In genomic region chr19:8615813-8616596, GRCh38 we compare ENCODE assay signal across 8 cellular contexts. TPM values are rescaled to one million over a fixed set of nuclear protein-coding genes. Genes with fewer than 3 reads are reported as not detected.
DNase-seq lines count a peak whose midpoint lies in the region; ATAC-seq and TF ChIP-seq lines count a peak whose summit lies in the region.

No MANE protein-coding gene starts in this region.

- H3K9me3 Mint-ChIP-seq in activated naive CD8-positive, alpha-beta T cell treated with anti-CD3 and anti-CD28 coated beads, Interleukin-2, amount 50 U/mL, for 24 hours = no peaks in the 10 kb centered on the region

- H3K79me2 ChIP-seq in HCT116 (ENCODE audit: insufficient read depth, low read length) = no peaks in the 10 kb centered on the region

- no peak overlapping the region for H3K4me3 Mint-ChIP-seq in activated naive CD8-positive, alpha-beta T cell treated with anti-CD3 and anti-CD28 coated beads, Interleukin-2, amount 50 U/mL, for 24 hours

- DNase-seq in AG20443 (ENCODE audit: low spot score) (peak; percentile 77), HCT116 (ENCODE audit: low read depth, low spot score) (peak; percentile 60), SKM-1 (lab: John Stamatoyannopoulos, UW; ENCODE audit: unreplicated experiment) (peak; percentile 68), right atrium auricular region (ENCODE audit: low spot score) (peak; percentile 79), T1000 (lab: John Stamatoyannopoulos, UW) (no peak)
- DNase-seq in activated naive CD8-positive, alpha-beta T cell treated with anti-CD3 and anti-CD28 coated beads, Interleukin-2, amount 50 U/mL, for 24 hours = peak; percentile 66
- peak; percentile 37 to 53 for DNase-seq in stimulated activated CD4-positive, alpha-beta T cell treated with anti-CD3 and anti-CD28 coated beads, Interleukin-15, amount 100 ng/mL, for 48 hours (ENCODE audit: low read depth in 2 of 2)

- intact Hi-C loops in HCT116 (cut with micrococcal nuclease) = no loop called here

- TF ChIP-seq RAD21 in HCT116 (IDR thresholded peaks at IDR 0.05; ENCODE audit: low read depth) = peak; percentile 75

- peak; percentile 86 to 99 (median 97) for TF ChIP-seq CTCF in HCT116 (IDR thresholded peaks at IDR 0.05 in 2 of 3, conservative IDR thresholded peaks at IDR 0.05 in 1 of 3; ENCODE audit: borderline replicate concordance in 1 of 3, insufficient read depth in 1 of 3, low read depth in 2 of 3, low read length in 2 of 3)
- peak; percentile 70 to 84 for TF ChIP-seq CTCF in right atrium auricular region (IDR thresholded peaks at IDR 0.05)

- no peaks in the 10 kb centered on the region for H4K20me1 ChIP-seq in HCT116 (ENCODE audit: insufficient read depth)

- no peak overlapping the region for H3K27ac Mint-ChIP-seq in activated naive CD8-positive, alpha-beta T cell treated with anti-CD3 and anti-CD28 coated beads, Interleukin-2, amount 50 U/mL, for 24 hours

- RAD21 ChIA-PET in HCT116 (lab: Charles Lee; ENCODE audit: low non-redundant PET in 1 of 2, low total read pairs in 2 of 2, uncharacterized antibody in 2 of 2, unreplicated experiment in 2 of 2) = interaction anchor here in 1 of 2 experiments (0.7 to 1.3 kb wide), 2 partner anchors 26 to 36 kb away, joined by 3 read pairs; no protein-coding TSS in a partner anchor

- no peaks in the 10 kb centered on the region for H3K36me3 Mint-ChIP-seq in activated naive CD8-positive, alpha-beta T cell treated with anti-CD3 and anti-CD28 coated beads, Interleukin-2, amount 50 U/mL, for 24 hours (ENCODE audit: low read depth)

- no peak for TF ChIP-seq POLR2A in HCT116 (IDR thresholded peaks at IDR 0.05; ENCODE audit: borderline replicate concordance, extremely low read depth, insufficient read depth, insufficient read length)

- POLR2A ChIA-PET in HCT116 (lab: Charles Lee) = interaction anchor here (0.6 to 0.7 kb wide), 2 partner anchors 312 to 439 kb away, joined by 3 read pairs; no protein-coding TSS in a partner anchor

- peak overlapping the region; percentile 23 to 37 for H3K4me3 ChIP-seq in HCT116 (replicated peaks in 1 of 2; ENCODE audit: low read depth in 1 of 2, low read length in 2 of 2)
- H3K4me3 ChIP-seq in right atrium auricular region = no peak overlapping the region

- no peak overlapping the region for H3K27ac ChIP-seq in HCT116 (ENCODE audit: low read depth, low read length)
- no peak overlapping the region for H3K27ac ChIP-seq in right atrium auricular region

- CTCF ChIA-PET in HCT116 (lab: Charles Lee) = interaction anchor here (0.7 to 3.6 kb wide), 7 partner anchors 26 to 986 kb away, joined by 3 to 28 read pairs (median 5); no protein-coding TSS in a partner anchor

- no peaks in the 10 kb centered on the region for H3K27me3 Mint-ChIP-seq in activated naive CD8-positive, alpha-beta T cell treated with anti-CD3 and anti-CD28 coated beads, Interleukin-2, amount 50 U/mL, for 24 hours

- no peaks in the 10 kb centered on the region for H3K9me2 ChIP-seq in HCT116 (ENCODE audit: insufficient read depth)

- peak overlapping the region; percentile 65 for H3K4me2 ChIP-seq in HCT116 (ENCODE audit: low read length)

- H3K4me1 ChIP-seq in HCT116 (ENCODE audit: control insufficient read depth in 1 of 2, insufficient read depth in 2 of 2, low read length in 2 of 2) = peaks cover 8 to 30% of the 10 kb centered on the region in 2 experiments
- H3K4me1 ChIP-seq in right atrium auricular region = peaks cover 0 to 10% of the 10 kb centered on the region in 2 donors

- H3K9me3 ChIP-seq in HCT116 (ENCODE audit: control insufficient read depth in 1 of 2, insufficient read depth in 1 of 2, low read depth in 1 of 2, low read length in 2 of 2) (no peaks in the 10 kb centered on the region), right atrium auricular region (no peaks in the 10 kb centered on the region)

- H3K36me3 ChIP-seq in HCT116 (ENCODE audit: control insufficient read depth in 1 of 2, insufficient read depth in 2 of 2, low read length in 2 of 2) (no peaks in the 10 kb centered on the region), right atrium auricular region (no peaks in the 10 kb centered on the region)

- ATAC-seq in HCT116 (peak; percentile 63), GM18502 (IDR thresholded peaks at IDR 0.05; ENCODE audit: poor library complexity, unreplicated experiment) (no peak)
- ATAC-seq in activated naive CD8-positive, alpha-beta T cell treated with anti-CD3 and anti-CD28 coated beads, Interleukin-2, amount 50 U/mL, for 24 hours = peak; percentile 41

- H3K27me3 ChIP-seq in HCT116 (ENCODE audit: insufficient read depth, low read length) = no peaks in the 10 kb centered on the region
- no peaks in the 10 kb centered on the region for H3K27me3 ChIP-seq in right atrium auricular region

- peaks cover 18% of the 10 kb centered on the region for H3K4me1 Mint-ChIP-seq in activated naive CD8-positive, alpha-beta T cell treated with anti-CD3 and anti-CD28 coated beads, Interleukin-2, amount 50 U/mL, for 24 hours

- H3K9ac ChIP-seq in HCT116 (ENCODE audit: low read length) = no peak overlapping the region; the same call in 1 of the 2 replicates

- no TSS peak for BruUV-seq in HCT116 (replicated peaks; lab: Mats Ljungman, UMichigan)

- peak overlapping the region; percentile 72 for H2AFZ ChIP-seq in HCT116 (ENCODE audit: low read depth, low read length, poor library complexity, severe bottlenecking)

TF ChIP-seq in HCT116, 20 proteins besides CTCF, POLR2A, EP300 and RAD21:
- TF ChIP-seq, protein P1, sequence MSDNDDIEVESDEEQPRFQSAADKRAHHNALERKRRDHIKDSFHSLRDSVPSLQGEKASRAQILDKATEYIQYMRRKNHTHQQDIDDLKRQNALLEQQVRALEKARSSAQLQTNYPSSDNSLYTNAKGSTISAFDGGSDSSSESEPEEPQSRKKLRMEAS (IDR thresholded peaks at IDR 0.05) = no peak; the same call in 1 of the 2 replicates
- no peak for TF ChIP-seq REST (IDR thresholded peaks at IDR 0.05; ENCODE audit: low read depth)
- TF ChIP-seq SRF (IDR thresholded peaks at IDR 0.05; ENCODE audit: low read depth) = no peak
- 0 out of 2 replicates have a peak, but pooled peaks have one; percentile 40 for TF ChIP-seq CBX3 (IDR thresholded peaks at IDR 0.05; ENCODE audit: low read depth)

RNA-seq across cellular contexts. Expression of gene ADAMTS10, which starts 5.5 kb away (rescaled TPM):
- 10.2 TPM for total RNA-seq in HCT116 (2021; ENCODE audit: unreplicated experiment)
- 8.4 TPM in 2 replicates for polyA plus RNA-seq in HCT116 (2012)
- total RNA-seq in right atrium auricular region = 10 to 100 TPM; 13.1 to 14.9 TPM

RNA-seq across cellular contexts. Expression of gene NFILZ, which starts 14.4 kb away (rescaled TPM):
- not detected for total RNA-seq in HCT116 (2021; ENCODE audit: unreplicated experiment)
- polyA plus RNA-seq in HCT116 (2012) = not detected in 2 replicates
- total RNA-seq in right atrium auricular region = not detected

RNA-seq across cellular contexts. Expression of gene MYO1F, which starts 38.8 kb away (rescaled TPM):
- total RNA-seq in HCT116 (2021; ENCODE audit: unreplicated experiment) (0.39 TPM), right atrium auricular region (10 to 100 TPM in 1 of 2 donors, 1 to 10 TPM in 1; 4.4 to 10.8 TPM)
- polyA plus RNA-seq in HCT116 (2012) = 1.6 and 2.3 TPM in 2 replicates

Comparison
In these comparisons a context has a peak if more than half of its experiments do, and no peak if none do; other contexts are left out.
1. H3K4me3 ChIP-seq: peak in HCT116 (2 of 2); none in right atrium auricular region (0 of 2).